10 cellular contexts compared by ENCODE assay signal in the genomic region with DNA sequence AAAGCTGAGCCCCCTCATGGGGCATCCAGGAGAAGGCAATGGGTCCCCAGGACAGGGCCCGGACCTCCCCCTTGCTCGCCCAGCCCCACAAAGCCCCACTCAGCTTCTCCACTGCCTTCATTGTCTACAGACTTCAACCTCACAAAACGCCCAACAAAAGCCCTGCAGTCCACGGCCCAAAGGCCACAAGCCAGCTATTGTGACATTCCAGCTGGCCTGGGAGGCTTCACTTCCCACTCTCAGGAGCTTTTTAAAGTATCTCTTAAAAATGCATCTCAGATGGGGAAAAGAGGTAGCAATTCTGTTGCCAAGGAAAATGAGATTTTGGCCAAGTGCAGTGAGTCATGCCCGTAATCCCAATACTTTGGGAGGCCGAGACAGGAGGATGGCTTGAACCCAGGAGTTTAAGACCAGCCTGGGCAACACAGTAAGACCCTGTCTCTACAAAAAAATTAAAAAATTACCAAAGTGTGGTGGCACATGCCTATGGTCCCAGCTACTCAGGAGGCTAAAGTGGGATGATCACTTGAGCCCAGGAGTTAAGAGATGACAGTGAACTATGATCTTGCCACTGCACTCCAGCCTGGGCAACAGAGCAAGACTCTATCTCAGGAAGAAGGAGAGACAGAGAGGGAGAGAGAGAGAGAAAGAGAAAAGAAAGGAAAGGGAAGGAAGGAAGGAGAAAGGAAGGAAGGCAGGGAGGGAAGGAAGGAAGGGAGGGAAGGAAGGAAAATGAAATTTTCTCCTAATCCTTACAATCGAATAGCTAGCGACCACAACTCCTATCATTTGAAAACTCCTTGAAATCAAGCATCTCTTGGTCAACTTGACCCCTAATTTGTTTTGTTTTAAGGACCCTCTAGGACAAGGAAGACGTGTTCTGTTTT. TPM values are rescaled to one million over a fixed set of nuclear protein-coding genes. Genes with fewer than 3 reads are reported as not detected.
DNase-seq lines count a peak whose midpoint lies in the region; FAIRE-seq and TF ChIP-seq lines count a peak whose summit lies in the region.
"Had no signal": no experiment of that assay in that cellular context is flagged by ENCODE, and none has a peak within 500 bp of the region (broad histone marks: within the 10 kb centered on the region; RNA-seq: fewer than 3 reads in every experiment).

No MANE protein-coding gene starts in this region.

- no peak overlapping the region for H4K12ac ChIP-seq in trophoblast cell (ENCODE audit: low read depth, low read length)

- H3K4me2 ChIP-seq in neural progenitor cell (peak overlapping the region; percentile 72), trophoblast cell (ENCODE audit: low read length) (no peak overlapping the region)
- H3K4me2 ChIP-seq: A549 had no signal

- no peak overlapping the region for H3K9ac ChIP-seq in neural progenitor cell
- H3K9ac ChIP-seq in trophoblast cell (ENCODE audit: low read length) = no peak overlapping the region

- H2AFZ ChIP-seq in ACC112 (ENCODE audit: low read length, unreplicated experiment) (peak overlapping the region; percentile 47), neural progenitor cell (replicated peaks) (no peak overlapping the region), trophoblast cell (ENCODE audit: insufficient read depth, low read length, poor library complexity) (no peak overlapping the region)

- peaks cover 10% of the 10 kb centered on the region for H3K27me3 Mint-ChIP-seq in neural progenitor cell (ENCODE audit: insufficient read depth, low read depth)

- H3K4ac ChIP-seq in trophoblast cell (ENCODE audit: low read depth, low read length) = no peak overlapping the region

- H3K4me1 ChIP-seq in ACC112 (ENCODE audit: control insufficient read depth, insufficient read depth, low read length, unreplicated experiment) (peaks cover 16% of the 10 kb centered on the region), neural progenitor cell (peaks cover 33% of the 10 kb centered on the region), trophoblast cell (ENCODE audit: control insufficient read depth in 1 of 2, insufficient read depth in 2 of 2, low read length in 2 of 2) (peaks cover 2 to 6% of the 10 kb centered on the region in 2 experiments)
- H3K4me1 ChIP-seq: A549 had no signal

- H3K79me2 ChIP-seq in ACC112 (ENCODE audit: control insufficient read depth, insufficient read depth, low read length, unreplicated experiment) (no peaks in the 10 kb centered on the region), neural progenitor cell (ENCODE audit: low read depth) (no peaks in the 10 kb centered on the region), trophoblast cell (ENCODE audit: control insufficient read depth, insufficient read depth, low read length, poor library complexity) (no peaks in the 10 kb centered on the region)

- H2BK120ac ChIP-seq in trophoblast cell (ENCODE audit: insufficient read depth, low read length, poor library complexity) = no peak overlapping the region

- H3K14ac ChIP-seq in trophoblast cell (ENCODE audit: low read length) = no peak overlapping the region

- H3F3A ChIP-seq in neural progenitor cell (ENCODE audit: low read depth) = peaks cover 43% of the 10 kb centered on the region

- H4K91ac ChIP-seq in trophoblast cell (ENCODE audit: low read depth, low read length) = no peak overlapping the region

- peaks cover 51% of the 10 kb centered on the region for H3K4me1 Mint-ChIP-seq in neural progenitor cell

- peak overlapping the region; percentile 42 for H3K4me3 ChIP-seq in ACC112 (ENCODE audit: low read depth, low read length)
- peak overlapping the region in 1 of 2 donors; percentile 29 for H3K4me3 ChIP-seq in foreskin fibroblast (ENCODE audit: low read depth in 1 of 2, low read length in 2 of 2)
- H3K4me3 ChIP-seq in neural progenitor cell = peak overlapping the region; percentile 30
- H3K4me3 ChIP-seq in trophoblast cell (ENCODE audit: low read depth, low read length) = no peak overlapping the region
- H3K4me3 ChIP-seq: A549 had no signal

- FAIRE-seq in GM12892 (lab: Jason Lieb, UNC) = no peak
- FAIRE-seq: A549 had no signal

- no CpG with 5 or more reads among the region's 9 CpGs for WGBS in trophoblast cell (ENCODE audit: extremely low coverage, insufficient coverage, insufficient read length)

- no peak overlapping the region for H2BK12ac ChIP-seq in trophoblast cell (ENCODE audit: low read length)

- H3K36me3 ChIP-seq in ACC112 (ENCODE audit: insufficient read depth, low read length) (no peaks in the 10 kb centered on the region), neural progenitor cell (no peaks in the 10 kb centered on the region), trophoblast cell (ENCODE audit: control insufficient read depth in 1 of 2, insufficient read depth in 2 of 2, low read length in 2 of 2) (no peaks in the 10 kb centered on the region)

- no peaks in the 10 kb centered on the region for H4K20me1 ChIP-seq in neural progenitor cell (ENCODE audit: low read depth)

- H3K27ac Mint-ChIP-seq in neural progenitor cell = peak overlapping the region; percentile 98
- H3K27ac Mint-ChIP-seq: activated naive CD4-positive, alpha-beta T cell treated with anti-CD3 and anti-CD28 coated beads for 36 hours had no signal

- peak overlapping the region; percentile 72 for H3K4me3 Mint-ChIP-seq in neural progenitor cell
- H3K4me3 Mint-ChIP-seq: activated naive CD4-positive, alpha-beta T cell treated with anti-CD3 and anti-CD28 coated beads for 36 hours had no signal

- in situ Hi-C loops in SK-MEL-5 (cut with HindIII; ENCODE audit: low pct_unique_long_range_greater_than_20kb, low sequenced_read_pairs) = no loop called here

- no peak overlapping the region for H3K18ac ChIP-seq in trophoblast cell (ENCODE audit: low read length)

- TF ChIP-seq POLR2A in GM12892 (IDR thresholded peaks at IDR 0.05; ENCODE audit: low read depth, low read length) = no peak

- H3K27me3 ChIP-seq in ACC112 (ENCODE audit: insufficient read depth, low read length) (no peaks in the 10 kb centered on the region; the same call in none of the 2 replicates), neural progenitor cell (no peaks in the 10 kb centered on the region), trophoblast cell (ENCODE audit: insufficient read depth, low read length) (no peaks in the 10 kb centered on the region)

- no peak for TF ChIP-seq CTCF in foreskin fibroblast (IDR thresholded peaks at IDR 0.05; ENCODE audit: low read depth, low read length)
- TF ChIP-seq CTCF in neural progenitor cell (IDR thresholded peaks at IDR 0.05) = no peak

- no peak overlapping the region for H2AK5ac ChIP-seq in trophoblast cell (ENCODE audit: low read length)

- H3K36me3 Mint-ChIP-seq in neural progenitor cell = peaks cover 3% of the 10 kb centered on the region

- no peak overlapping the region for H3K23ac ChIP-seq in trophoblast cell (ENCODE audit: low read length)

- H3K27ac ChIP-seq in ACC112 (ENCODE audit: low read depth, low read length) (no peak overlapping the region), neural progenitor cell (peak overlapping the region; percentile 96), trophoblast cell (ENCODE audit: low read depth, low read length) (no peak overlapping the region)
- H3K27ac ChIP-seq: A549 had no signal

- no peak overlapping the region for H2BK5ac ChIP-seq in trophoblast cell (ENCODE audit: low read depth, low read length, poor library complexity)

- H3K79me1 ChIP-seq in trophoblast cell (ENCODE audit: low read length) = no peaks in the 10 kb centered on the region

- H3K9me3 ChIP-seq in neural progenitor cell (ENCODE audit: low read depth) (no peaks in the 10 kb centered on the region), trophoblast cell (ENCODE audit: insufficient read depth, low read depth, low read length) (no peaks in the 10 kb centered on the region)
- H3K9me3 ChIP-seq: A549 had no signal

- H3K9me3 Mint-ChIP-seq in neural progenitor cell = no peaks in the 10 kb centered on the region
- H3K9me3 Mint-ChIP-seq: activated naive CD4-positive, alpha-beta T cell treated with anti-CD3 and anti-CD28 coated beads for 36 hours had no signal

- DNase-seq in SK-MEL-5 (ENCODE audit: low read depth, low spot score) (peak; percentile 57), foreskin fibroblast (peak; percentile 14 to 73), neural progenitor cell (ENCODE audit: low spot score) (peak; percentile 89), GM12892 (ENCODE audit: insufficient read length) (no peak), NCI-H1436 (lab: John Stamatoyannopoulos, UW) (no peak), NCI-H510A treated with DMSO at 0.1 percent for 48 hours (lab: John Stamatoyannopoulos, UW) (no peak), trophoblast cell (no peak)
- DNase-seq: activated naive CD4-positive, alpha-beta T cell treated with anti-CD3 and anti-CD28 coated beads for 36 hours had no signal

- H4K8ac ChIP-seq in trophoblast cell (ENCODE audit: low read depth, low read length) = no peak overlapping the region

RNA-seq across cellular contexts. Expression of gene TARDBP, which starts 31.4 kb away (rescaled TPM):
- total RNA-seq in SK-MEL-5 (2014; rRNA removed; shearing (Covaris generic)) = 27.5 and 41.2 TPM in 2 replicates
- polyA plus RNA-seq in SK-MEL-5 (2015; cell fraction: cytosol; rRNA removed) = 102 and 148 TPM in 2 replicates
- 297 and 353 TPM in 2 replicates for polyA plus RNA-seq in SK-MEL-5 (2015; cell fraction: nucleus; rRNA removed)
- 170 and 202 TPM in 2 replicates for total RNA-seq in neural progenitor cell (ENCODE audit: low replicate concordance)
- polyA plus RNA-seq in GM12892 (2012; ENCODE audit: missing spikeins) = 133 TPM
- 196 and 202 TPM in 2 replicates for polyA plus RNA-seq in trophoblast cell (2013)

Comparison
In these comparisons a context has a peak if more than half of its experiments do, and no peak if none do; other contexts are left out.
1. DNase-seq: peak in SK-MEL-5 (single experiment), foreskin fibroblast (2 of 2) and neural progenitor cell (single experiment); none in GM12892 (single experiment), NCI-H1436 (single experiment), NCI-H510A treated with DMSO at 0.1 percent for 48 hours (single experiment) and trophoblast cell (0 of 2).